In genomic region chr12:6328945-6329692, GRCh38 we compare ENCODE assay signal across 19 cellular contexts. TPM values are rescaled to one million over a fixed set of nuclear protein-coding genes. Genes with fewer than 3 reads are reported as not detected.
DNase-seq lines count a peak whose midpoint lies in the region; ATAC-seq and TF ChIP-seq lines count a peak whose summit lies in the region.
"Had no signal": no experiment of that assay in that cellular context is flagged by ENCODE, and none has a peak within 500 bp of the region (broad histone marks: within the 10 kb centered on the region; RNA-seq: fewer than 3 reads in every experiment).

No MANE protein-coding gene starts in this region.

- CTCF ChIA-PET in MCF 10A (lab: Yijun Ruan, JAX): interaction anchor here (0.7 to 1.8 kb wide), 4 partner anchors 9 to 208 kb away, joined by 3 to 5 read pairs (median 3); no protein-coding TSS in a partner anchor

- no peak overlapping the region for H3K4me3 Mint-ChIP-seq in MCF 10A (ENCODE audit: unreplicated experiment)
- H3K4me3 Mint-ChIP-seq: activated CD4-positive, alpha-beta memory T cell treated with anti-CD3 and anti-CD28 coated beads for 36 hours; dendritic cell treated with granulocyte-macrophage colony-stimulating factor and Interleukin-4, amounts not matched to agents 40 ng/mL and 50 ng/mL, for 4 days had no signal

- H3K27me3 ChIP-seq in breast epithelium (no peaks in the 10 kb centered on the region), esophagus muscularis mucosa (no peaks in the 10 kb centered on the region), tibial artery (no peaks in the 10 kb centered on the region)
- H3K27me3 ChIP-seq: hepatocyte had no signal

- WGBS in esophagus muscularis mucosa: 79% methylated on average over 57 of the region's 74 CpGs

- TF ChIP-seq POLR2A in breast epithelium (IDR thresholded peaks at IDR 0.05): no peak
- TF ChIP-seq POLR2A in esophagus muscularis mucosa (IDR thresholded peaks at IDR 0.05; ENCODE audit: low read depth): no peak

- ATAC-seq in HG02610 (IDR thresholded peaks at IDR 0.05; ENCODE audit: unreplicated experiment) (no peak), GM18907 (IDR thresholded peaks at IDR 0.05; ENCODE audit: unreplicated experiment) (no peak)
- ATAC-seq: left lobe of liver, PC-3 had no signal

- no peak for DNase-seq in MCF 10A (ENCODE audit: unreplicated experiment)
- no peak for DNase-seq in breast epithelium (ENCODE audit: low spot score in 2 of 2)
- DNase-seq in esophagus muscularis mucosa (ENCODE audit: extremely low spot score): no peak
- DNase-seq in tibial artery: no peak
- DNase-seq: ACHN; activated CD4-positive, alpha-beta memory T cell treated with anti-CD3 and anti-CD28 coated beads for 36 hours; GF-D8; naive B cell; NCI-H2081 treated with DMSO at 0.1 percent for 48 hours; NCI-H526 treated with DMSO at 0.1 percent for 48 hours; PC-3; SK-N-SH; stimulated activated CD4-positive, alpha-beta T cell treated with anti-CD3 and anti-CD28 coated beads, Interleukin-4, amount 100 ng/mL, for 1 hour had no signal

- POLR2A ChIA-PET in MCF 10A (lab: Yijun Ruan, JAX): interaction anchor here (0.6 to 1.0 kb wide), 3 partner anchors 9 to 50 kb away, joined by 3 to 6 read pairs (median 3); no protein-coding TSS in a partner anchor

- no peaks in the 10 kb centered on the region for H3K27me3 Mint-ChIP-seq in MCF 10A (ENCODE audit: insufficient read depth, unreplicated experiment)
- H3K27me3 Mint-ChIP-seq: activated CD4-positive, alpha-beta memory T cell treated with anti-CD3 and anti-CD28 coated beads for 36 hours; dendritic cell treated with granulocyte-macrophage colony-stimulating factor and Interleukin-4, amounts not matched to agents 40 ng/mL and 50 ng/mL, for 4 days had no signal

- no peak for TF ChIP-seq EP300 in esophagus muscularis mucosa (IDR thresholded peaks at IDR 0.05)

- peaks cover 92% of the 10 kb centered on the region for H3K36me3 Mint-ChIP-seq in MCF 10A (ENCODE audit: insufficient read depth, unreplicated experiment)
- H3K36me3 Mint-ChIP-seq: naive B cell had no signal

- H3K4me3 ChIP-seq in breast epithelium (no peak overlapping the region), esophagus muscularis mucosa (no peak overlapping the region), tibial artery (no peak overlapping the region)
- H3K4me3 ChIP-seq: hepatocyte had no signal

- no peaks in the 10 kb centered on the region for H3K9me3 Mint-ChIP-seq in MCF 10A (ENCODE audit: unreplicated experiment)
- H3K9me3 Mint-ChIP-seq: activated CD4-positive, alpha-beta memory T cell treated with anti-CD3 and anti-CD28 coated beads for 36 hours; dendritic cell treated with granulocyte-macrophage colony-stimulating factor and Interleukin-4, amounts not matched to agents 40 ng/mL and 50 ng/mL, for 4 days had no signal

- H3K4me1 Mint-ChIP-seq in MCF 10A (ENCODE audit: insufficient read depth, unreplicated experiment): peaks cover 43% of the 10 kb centered on the region

- BruUV-seq in MCF 10A (replicated peaks; lab: Mats Ljungman, UMichigan): TSS peak; percentile 21

- H3K27ac ChIP-seq in breast epithelium: peak overlapping the region in 1 of 2 donors; percentile 82
- H3K27ac ChIP-seq in esophagus muscularis mucosa (replicated peaks in 1 of 4): peak overlapping the region; percentile 53 to 99 (median 96)
- H3K27ac ChIP-seq in tibial artery: peak overlapping the region; percentile 24 to 63
- H3K27ac ChIP-seq: hepatocyte had no signal

- H3K4me1 ChIP-seq in breast epithelium (peaks cover 8 to 9% of the 10 kb centered on the region in 2 donors), esophagus muscularis mucosa (peaks cover 72 to 100% (median 98%) of the 10 kb centered on the region in 4 donors), tibial artery (peaks cover 0 to 75% (median 53%) of the 10 kb centered on the region in 4 donors)

- H3K36me3 ChIP-seq in breast epithelium (peaks cover 14% of the 10 kb centered on the region), esophagus muscularis mucosa (peaks cover 54 to 74% (median 67%) of the 10 kb centered on the region in 4 donors), tibial artery (peaks cover 59 to 69% (median 68%) of the 10 kb centered on the region in 3 donors)

- no peaks in the 10 kb centered on the region for H3K9me3 ChIP-seq in breast epithelium
- no peaks in the 10 kb centered on the region for H3K9me3 ChIP-seq in esophagus muscularis mucosa
- H3K9me3 ChIP-seq in tibial artery: no peaks in the 10 kb centered on the region
- H3K9me3 ChIP-seq: SK-N-SH had no signal

- intact Hi-C loops in MCF 10A (cut with micrococcal nuclease) (no loop called here), breast epithelium (cut with DNase I; ENCODE audit: low total_unique reads) (no loop called here), esophagus muscularis mucosa (cut with DNase I) (loop anchor here (5.0 kb wide), 2 partner anchors 38 to 133 kb away; no protein-coding TSS in a partner anchor), tibial artery (cut with DNase I; ENCODE audit: low total_unique reads) (no loop called here)

- TF ChIP-seq CTCF in MCF 10A (IDR thresholded peaks at IDR 0.05; ENCODE audit: unreplicated experiment) (no peak), breast epithelium (IDR thresholded peaks at IDR 0.05) (no peak), esophagus muscularis mucosa (IDR thresholded peaks at IDR 0.05) (no peak), tibial artery (IDR thresholded peaks at IDR 0.05) (no peak)

- peak overlapping the region; percentile 75 for H3K27ac Mint-ChIP-seq in MCF 10A (ENCODE audit: low read depth, unreplicated experiment)
- H3K27ac Mint-ChIP-seq: activated CD4-positive, alpha-beta memory T cell treated with anti-CD3 and anti-CD28 coated beads for 36 hours; dendritic cell treated with granulocyte-macrophage colony-stimulating factor and Interleukin-4, amounts not matched to agents 40 ng/mL and 50 ng/mL, for 4 days had no signal

RNA-seq across cellular contexts. Expression of gene TNFRSF1A, which starts 12.8 kb away (rescaled TPM):
- 103 and 110 TPM in 2 replicates for total RNA-seq in MCF 10A (2022)
- 100 to 1,000 TPM; 232 to 256 (median 238) TPM for total RNA-seq in breast epithelium
- total RNA-seq in esophagus muscularis mucosa: 100 to 1,000 TPM; 146 to 464 (median 247) TPM

RNA-seq across cellular contexts. Expression of gene PLEKHG6, which starts 18.6 kb away (rescaled TPM):
- total RNA-seq in MCF 10A (2022) (not detected in 2 replicates), breast epithelium (10 to 100 TPM; 11.9 to 43.6 (median 42.4) TPM), esophagus muscularis mucosa (under 1 TPM in 2 of 4 donors, not detected in 2; 0.52 to 0.75 TPM)
- total RNA-seq: activated CD4-positive, alpha-beta memory T cell treated with anti-CD3 and anti-CD28 coated beads for 36 hours; pulmonary artery endothelial cell had no signal

RNA-seq across cellular contexts. Expression of gene SCNN1A, which starts 46.2 kb away (rescaled TPM):
- total RNA-seq in MCF 10A (2022): 136 and 139 TPM in 2 replicates
- 100 to 1,000 TPM in 1 of 3 donors, 10 to 100 TPM in 1, 1 to 10 TPM in 1; 1.3 to 175 (median 93.7) TPM for total RNA-seq in breast epithelium
- total RNA-seq in esophagus muscularis mucosa: 1 to 10 TPM in 3 of 4 donors, under 1 TPM in 1; 0.83 to 3.3 (median 1.8) TPM

RNA-seq across cellular contexts. Expression of gene LTBR, which starts 54.8 kb away (rescaled TPM):
- total RNA-seq in MCF 10A (2022) (158 and 169 TPM in 2 replicates), breast epithelium (100 to 1,000 TPM in 2 of 3 donors, 10 to 100 TPM in 1; 90.1 to 115 (median 108) TPM), esophagus muscularis mucosa (100 to 1,000 TPM; 117 to 144 (median 137) TPM)

Comparison
In these comparisons a context has a peak if more than half of its experiments do, and no peak if none do; other contexts are left out.
1. RNA of gene PLEKHG6, which starts 18.6 kb away (total RNA-seq): 11.9 to 43.6 TPM in breast epithelium; 0.52 to 0.75 TPM in esophagus muscularis mucosa and not detected in MCF 10A; every median in the first group is over 4 times any median in the second.